Comparison of ENCODE assay signal across 17 cellular contexts in genomic region chr9:128718047-128718446, GRCh38. TPM values are rescaled to one million over a fixed set of nuclear protein-coding genes. Genes with fewer than 3 reads are reported as not detected.
A peak's percentile ranks its signal among the peaks of the same experiment; 100 is the strongest.
DNase-seq lines count a peak whose midpoint lies in the region; ATAC-seq, FAIRE-seq and TF ChIP-seq lines count a peak whose summit lies in the region.
"Had no signal": no experiment of that assay in that cellular context is flagged by ENCODE, and none has a peak within 500 bp of the region (broad histone marks: within the 10 kb centered on the region; RNA-seq: fewer than 3 reads in every experiment).

No MANE protein-coding gene starts in this region.

- H2AFZ ChIP-seq in HepG2 (ENCODE audit: low read length) (no peak overlapping the region), PC-3 (ENCODE audit: low read length) (no peak overlapping the region)

- H3K4me2 ChIP-seq in HepG2 (ENCODE audit: low read depth, low read length) (no peak overlapping the region), PC-3 (ENCODE audit: low read length) (no peak overlapping the region)

- peaks cover 8% of the 10 kb centered on the region for H3K4me1 Mint-ChIP-seq in T-helper 17 cell

- TF ChIP-seq CTCF in right atrium auricular region (IDR thresholded peaks at IDR 0.05) (no peak), HepG2 (CRISPR knock-in tag; IDR thresholded peaks at IDR 0.05) (no peak), tibial nerve (IDR thresholded peaks at IDR 0.05) (no peak), PC-3 (conservative IDR thresholded peaks at IDR 0.05; ENCODE audit: low read depth, low read length) (no peak)

- no peak for FAIRE-seq in HepG2 (lab: Jason Lieb, UNC)
- FAIRE-seq: A204.1, H1 had no signal

- H3K27me3 ChIP-seq in right atrium auricular region (no peaks in the 10 kb centered on the region), HepG2 (ENCODE audit: control insufficient read depth in 1 of 2, insufficient read depth in 2 of 2, low read length in 2 of 2) (no peaks in the 10 kb centered on the region), tibial nerve (no peaks in the 10 kb centered on the region), PC-3 (ENCODE audit: low read length) (no peaks in the 10 kb centered on the region)

- WGBS in HepG2 (ENCODE audit: low lambda C conversion rate): 61% methylated on average over 8 of the region's 8 CpGs
- 87 to 90% methylated on average over 8 of the region's 8 CpGs for WGBS in tibial nerve, 2 donors

- no peaks in the 10 kb centered on the region for H3K27me3 Mint-ChIP-seq in T-helper 17 cell
- H3K27me3 Mint-ChIP-seq: B cell; CD8-positive, alpha-beta memory T cell had no signal

- intact Hi-C loops in left ventricle myocardium superior (cut with micrococcal nuclease) (no loop called here), HepG2 (cut with micrococcal nuclease; ENCODE audit: unreplicated experiment) (no loop called here), PC-3 (cut with micrococcal nuclease) (no loop called here)

- no peak for TF ChIP-seq RAD21 in HepG2 (CRISPR knock-in tag; IDR thresholded peaks at IDR 0.05)

- H3F3A ChIP-seq in PC-3 (ENCODE audit: low read length, unreplicated experiment): no peaks in the 10 kb centered on the region

- H3K9me2 ChIP-seq in PC-3 (replicated peaks; ENCODE audit: low read length): no peaks in the 10 kb centered on the region

- no peak for TF ChIP-seq POLR2A in HepG2 (IDR thresholded peaks at IDR 0.05; ENCODE audit: insufficient read depth in 1 of 2, low read depth in 2 of 2, low read length in 2 of 2)
- TF ChIP-seq POLR2A in tibial nerve (IDR thresholded peaks at IDR 0.05): no peak

- H3K4me1 ChIP-seq in right atrium auricular region (peaks cover 0 to 4% of the 10 kb centered on the region in 2 donors), HepG2 (ENCODE audit: insufficient read depth, low read length) (peaks cover 16% of the 10 kb centered on the region), tibial nerve (peaks cover 0 to 8% (median under 1%) of the 10 kb centered on the region in 4 donors), PC-3 (ENCODE audit: insufficient read depth, low read length) (no peaks in the 10 kb centered on the region)

- H3K36me3 Mint-ChIP-seq in T-helper 17 cell (ENCODE audit: low read depth): no peaks in the 10 kb centered on the region

- H3K4me3 Mint-ChIP-seq in T-helper 17 cell: peak overlapping the region; percentile 31
- H3K4me3 Mint-ChIP-seq: B cell; CD8-positive, alpha-beta memory T cell had no signal

- no peak for TF ChIP-seq EP300 in HepG2 (IDR thresholded peaks at IDR 0.05; ENCODE audit: low read depth in 2 of 2, low read length in 2 of 2)
- TF ChIP-seq EP300 in HepG2 (CRISPR knock-in tag; IDR thresholded peaks at IDR 0.05; ENCODE audit: borderline replicate concordance): no peak
- TF ChIP-seq EP300 in tibial nerve (IDR thresholded peaks at IDR 0.05): no peak

- H3K9ac ChIP-seq in HepG2 (ENCODE audit: insufficient read depth, low read depth, low read length) (no peak overlapping the region), PC-3 (ENCODE audit: low read length) (no peak overlapping the region)

- H3K9me3 ChIP-seq in right atrium auricular region (no peaks in the 10 kb centered on the region), T-helper 17 cell (ENCODE audit: control insufficient read depth, low read length, poor library complexity, severe bottlenecking) (no peaks in the 10 kb centered on the region), HepG2 (ENCODE audit: low read length) (no peaks in the 10 kb centered on the region), tibial nerve (no peaks in the 10 kb centered on the region), PC-3 (ENCODE audit: low read length) (no peaks in the 10 kb centered on the region)
- H3K9me3 ChIP-seq: Caco-2 had no signal

- in situ Hi-C loops in HepG2 (cut with HindIII; ENCODE audit: extremely low pct_ligation_motif_present, low pct_unique_long_range_greater_than_20kb): no loop called here

- POLR2A ChIA-PET in HepG2 (lab: Yijun Ruan, JAX): interaction anchor here (0.6 kb wide), 1 partner anchor 23 kb away, joined by 3 read pairs; no protein-coding TSS in a partner anchor
- POLR2A ChIA-PET in PC-3 (lab: Charles Lee; ENCODE audit: unreplicated experiment): no interaction called here

- H3K4me3 ChIP-seq in right atrium auricular region (no peak overlapping the region), HepG2 (replicated peaks in 1 of 3; ENCODE audit: insufficient read depth in 1 of 3, low read depth in 2 of 3, low read length in 3 of 3) (no peak overlapping the region), tibial nerve (no peak overlapping the region), PC-3 (ENCODE audit: low read length) (no peak overlapping the region)

- no peaks in the 10 kb centered on the region for H4K20me1 ChIP-seq in HepG2 (ENCODE audit: insufficient read depth, low read length)
- H4K20me1 ChIP-seq in PC-3 (ENCODE audit: low read length): no peaks in the 10 kb centered on the region

- BruUV-seq in HepG2 (replicated peaks; lab: Mats Ljungman, UMichigan): no TSS peak
- no TSS peak for BruUV-seq in PC-3 (replicated peaks; lab: Mats Ljungman, UMichigan)

- no peaks in the 10 kb centered on the region for H3K79me2 ChIP-seq in HepG2 (ENCODE audit: insufficient read depth, low read length)
- H3K79me2 ChIP-seq in PC-3 (ENCODE audit: low read length): no peaks in the 10 kb centered on the region

- DNase-seq in left ventricle myocardium superior (peak; percentile 10), right atrium auricular region (ENCODE audit: low spot score) (no peak), T-helper 17 cell (no peak), HepG2 (ENCODE audit: low spot score) (no peak), tibial nerve (ENCODE audit: low spot score in 2 of 2) (no peak), UCSD-AML1 (lab: John Stamatoyannopoulos, UW; ENCODE audit: unreplicated experiment) (no peak), PC-3 (no peak)
- DNase-seq: CD8-positive, alpha-beta memory T cell; DND-41; GDM1; HCEC 1CT; IMR-90 had no signal

- ATAC-seq in left ventricle myocardium superior (no peak), T-helper 17 cell (no peak), HepG2 (no peak; the same call in 2 of the 3 replicates), PC-3 (no peak)

- no peak overlapping the region for H3K27ac Mint-ChIP-seq in T-helper 17 cell
- H3K27ac Mint-ChIP-seq: B cell; CD8-positive, alpha-beta memory T cell had no signal

- CTCF ChIA-PET in HepG2 (lab: Yijun Ruan, JAX; ENCODE audit: low intra/inter-chr PET ratio, low total read pairs): no interaction called here
- CTCF ChIA-PET in PC-3 (lab: Charles Lee): no interaction called here

- H3K27ac ChIP-seq in right atrium auricular region (no peak overlapping the region), HepG2 (ENCODE audit: extremely low read length, insufficient read depth, low read length) (peak overlapping the region; percentile 38), tibial nerve (no peak overlapping the region), PC-3 (ENCODE audit: low read length) (no peak overlapping the region)
- H3K27ac ChIP-seq: C4-2B had no signal

- no peaks in the 10 kb centered on the region for H3K36me3 ChIP-seq in right atrium auricular region
- peaks cover 7 to 19% of the 10 kb centered on the region in 2 experiments; a peak in 3 of 5 replicates for H3K36me3 ChIP-seq in HepG2 (replicated peaks in 1 of 2; ENCODE audit: control insufficient read depth in 1 of 2, insufficient read depth in 2 of 2, low read length in 2 of 2)
- H3K36me3 ChIP-seq in tibial nerve: peaks cover 0 to 56% (median 0%) of the 10 kb centered on the region in 3 donors
- no peaks in the 10 kb centered on the region for H3K36me3 ChIP-seq in PC-3 (ENCODE audit: low read depth, low read length)

RNA-seq across cellular contexts. Expression of gene ZDHHC12, which starts 5.9 kb away (rescaled TPM):
- 5.7 TPM for total RNA-seq in left ventricle myocardium superior
- 10 to 100 TPM; 22.8 to 24.4 TPM for total RNA-seq in right atrium auricular region
- total RNA-seq in T-helper 17 cell: 10 to 100 TPM; 23.5 to 26.9 TPM
- 18.3 and 28.0 TPM in 2 replicates for total RNA-seq in HepG2 (2016; rRNA removed; fragmentation: Illumina TruSeq; extraction: Trizol)
- 51.5 and 53.9 TPM in 2 replicates for total RNA-seq in HepG2 (2016; cell fraction: cytosol; rRNA removed; fragmentation: Illumina TruSeq; extraction: Trizol; ENCODE audit: low read depth)
- total RNA-seq in HepG2 (2016; cell fraction: insoluble cytoplasmic fraction; rRNA removed; fragmentation: Illumina TruSeq; extraction: Trizol): 16.7 and 27.4 TPM in 2 replicates
- total RNA-seq in HepG2 (2016; cell fraction: membrane; rRNA removed; fragmentation: Illumina TruSeq; extraction: Trizol): 51.9 and 59.6 TPM in 2 replicates
- total RNA-seq in HepG2 (2016; cell fraction: nucleus; rRNA removed; fragmentation: Illumina TruSeq; extraction: Trizol): 16.4 and 20.2 TPM in 2 replicates
- polyA plus RNA-seq in HepG2 (2011; rRNA removed): 25.4 and 29.8 TPM in 2 replicates
- polyA plus RNA-seq in HepG2 (2011; cell fraction: cytosol; rRNA removed): 15.9 and 40.6 TPM in 2 replicates
- polyA plus RNA-seq in HepG2 (2011; cell fraction: nucleus; rRNA removed): 29.4 and 31.6 TPM in 2 replicates
- polyA plus RNA-seq in HepG2 (2012): 11.6 and 12.2 TPM in 2 replicates
- 84.8 and 87.3 TPM in 2 replicates for polyA plus RNA-seq in HepG2 (2016; cell fraction: cytosol; fragmentation: Illumina TruSeq; extraction: Trizol; ENCODE audit: low read depth)
- 22.5 and 29.9 TPM in 2 replicates for polyA plus RNA-seq in HepG2 (2016; cell fraction: insoluble cytoplasmic fraction; fragmentation: Illumina TruSeq; extraction: Trizol; ENCODE audit: low read depth)
- 72.3 and 73.2 TPM in 2 replicates for polyA plus RNA-seq in HepG2 (2016; cell fraction: membrane; fragmentation: Illumina TruSeq; extraction: Trizol; ENCODE audit: low read depth)
- polyA plus RNA-seq in HepG2 (2016; cell fraction: nucleus; fragmentation: Illumina TruSeq; extraction: Trizol; ENCODE audit: insufficient read depth, low read depth): 36.7 and 39.0 TPM in 2 replicates
- polyA minus RNA-seq in HepG2 (2011; rRNA and poly(A)+ RNA removed; ENCODE audit: low replicate concordance): 29.6 and 45.3 TPM in 2 replicates
- 11.2 and 11.3 TPM in 2 replicates for polyA minus RNA-seq in HepG2 (2011; cell fraction: cytosol; rRNA and poly(A)+ RNA removed)
- 6.6 and 8.6 TPM in 2 replicates for polyA minus RNA-seq in HepG2 (2011; cell fraction: nucleus; rRNA and poly(A)+ RNA removed)
- 10 to 100 TPM; 13.2 to 34.1 (median 25.3) TPM for total RNA-seq in tibial nerve
- 82.4 and 86.1 TPM in 2 replicates for total RNA-seq in PC-3 (2014; rRNA removed)

RNA-seq across cellular contexts. Expression of gene PKN3, which starts 15.7 kb away (rescaled TPM):
- total RNA-seq in left ventricle myocardium superior (5.9 TPM), right atrium auricular region (1 to 10 TPM; 4.5 to 8.6 TPM), T-helper 17 cell (1 to 10 TPM in 1 of 2 donors, under 1 TPM in 1; 0.96 to 2.0 TPM), HepG2 (2016; rRNA removed; fragmentation: Illumina TruSeq; extraction: Trizol) (8.3 and 13.2 TPM in 2 replicates), tibial nerve (10 to 100 TPM in 2 of 4 donors, 1 to 10 TPM in 2; 6.6 to 17.1 (median 8.9) TPM), PC-3 (2014; rRNA removed) (7.8 and 9.4 TPM in 2 replicates)
- total RNA-seq in HepG2 (2016; cell fraction: cytosol; rRNA removed; fragmentation: Illumina TruSeq; extraction: Trizol; ENCODE audit: low read depth): 3.5 and 3.9 TPM in 2 replicates
- total RNA-seq in HepG2 (2016; cell fraction: insoluble cytoplasmic fraction; rRNA removed; fragmentation: Illumina TruSeq; extraction: Trizol): 7.5 and 13.4 TPM in 2 replicates
- total RNA-seq in HepG2 (2016; cell fraction: membrane; rRNA removed; fragmentation: Illumina TruSeq; extraction: Trizol): 7.9 and 8.7 TPM in 2 replicates
- total RNA-seq in HepG2 (2016; cell fraction: nucleus; rRNA removed; fragmentation: Illumina TruSeq; extraction: Trizol): 9.4 and 10.2 TPM in 2 replicates
- polyA plus RNA-seq in HepG2 (2011; rRNA removed): 9.2 and 10.5 TPM in 2 replicates
- polyA plus RNA-seq in HepG2 (2011; cell fraction: cytosol; rRNA removed): 7.2 and 10.2 TPM in 2 replicates
- 27.1 and 49.1 TPM in 2 replicates for polyA plus RNA-seq in HepG2 (2011; cell fraction: nucleus; rRNA removed)
- 5.4 and 6.9 TPM in 2 replicates for polyA plus RNA-seq in HepG2 (2012)
- 3.8 and 4.1 TPM in 2 replicates for polyA plus RNA-seq in HepG2 (2016; cell fraction: cytosol; fragmentation: Illumina TruSeq; extraction: Trizol; ENCODE audit: low read depth)
- 13.4 and 15.9 TPM in 2 replicates for polyA plus RNA-seq in HepG2 (2016; cell fraction: insoluble cytoplasmic fraction; fragmentation: Illumina TruSeq; extraction: Trizol; ENCODE audit: low read depth)
- polyA plus RNA-seq in HepG2 (2016; cell fraction: membrane; fragmentation: Illumina TruSeq; extraction: Trizol; ENCODE audit: low read depth): 6.4 and 7.7 TPM in 2 replicates
- 38.0 and 40.4 TPM in 2 replicates for polyA plus RNA-seq in HepG2 (2016; cell fraction: nucleus; fragmentation: Illumina TruSeq; extraction: Trizol; ENCODE audit: insufficient read depth, low read depth)
- polyA minus RNA-seq in HepG2 (2011; rRNA and poly(A)+ RNA removed; ENCODE audit: low replicate concordance): 23.6 and 48.2 TPM in 2 replicates
- polyA minus RNA-seq in HepG2 (2011; cell fraction: cytosol; rRNA and poly(A)+ RNA removed): 6.9 and 13.8 TPM in 2 replicates
- polyA minus RNA-seq in HepG2 (2011; cell fraction: nucleus; rRNA and poly(A)+ RNA removed): 4.0 and 6.2 TPM in 2 replicates

RNA-seq across cellular contexts. Expression of gene SET, which starts 29.0 kb away (rescaled TPM):
- 201 TPM for total RNA-seq in left ventricle myocardium superior
- 100 to 1,000 TPM; 104 to 125 TPM for total RNA-seq in right atrium auricular region
- 100 to 1,000 TPM; 223 to 231 TPM for total RNA-seq in T-helper 17 cell
- 611 and 724 TPM in 2 replicates for total RNA-seq in HepG2 (2016; rRNA removed; fragmentation: Illumina TruSeq; extraction: Trizol)
- 134 and 142 TPM in 2 replicates for total RNA-seq in HepG2 (2016; cell fraction: cytosol; rRNA removed; fragmentation: Illumina TruSeq; extraction: Trizol; ENCODE audit: low read depth)
- 623 and 704 TPM in 2 replicates for total RNA-seq in HepG2 (2016; cell fraction: insoluble cytoplasmic fraction; rRNA removed; fragmentation: Illumina TruSeq; extraction: Trizol)
- total RNA-seq in HepG2 (2016; cell fraction: membrane; rRNA removed; fragmentation: Illumina TruSeq; extraction: Trizol): 360 and 385 TPM in 2 replicates
- 226 and 251 TPM in 2 replicates for total RNA-seq in HepG2 (2016; cell fraction: nucleus; rRNA removed; fragmentation: Illumina TruSeq; extraction: Trizol)
- polyA plus RNA-seq in HepG2 (2011; rRNA removed): 72.8 and 94.2 TPM in 2 replicates
- 44.1 and 56.3 TPM in 2 replicates for polyA plus RNA-seq in HepG2 (2011; cell fraction: cytosol; rRNA removed)
- 48.5 and 49.6 TPM in 2 replicates for polyA plus RNA-seq in HepG2 (2011; cell fraction: nucleus; rRNA removed)
- 275 and 331 TPM in 2 replicates for polyA plus RNA-seq in HepG2 (2012)
- 120 and 147 TPM in 2 replicates for polyA plus RNA-seq in HepG2 (2016; cell fraction: cytosol; fragmentation: Illumina TruSeq; extraction: Trizol; ENCODE audit: low read depth)
- 668 and 723 TPM in 2 replicates for polyA plus RNA-seq in HepG2 (2016; cell fraction: insoluble cytoplasmic fraction; fragmentation: Illumina TruSeq; extraction: Trizol; ENCODE audit: low read depth)
- 247 and 252 TPM in 2 replicates for polyA plus RNA-seq in HepG2 (2016; cell fraction: membrane; fragmentation: Illumina TruSeq; extraction: Trizol; ENCODE audit: low read depth)
- polyA plus RNA-seq in HepG2 (2016; cell fraction: nucleus; fragmentation: Illumina TruSeq; extraction: Trizol; ENCODE audit: insufficient read depth, low read depth): 360 TPM in 2 replicates
- 44.1 and 254 TPM in 2 replicates for polyA minus RNA-seq in HepG2 (2011; rRNA and poly(A)+ RNA removed; ENCODE audit: low replicate concordance)
- polyA minus RNA-seq in HepG2 (2011; cell fraction: cytosol; rRNA and poly(A)+ RNA removed): 141 and 156 TPM in 2 replicates
- 82.4 and 87.9 TPM in 2 replicates for polyA minus RNA-seq in HepG2 (2011; cell fraction: nucleus; rRNA and poly(A)+ RNA removed)
- 100 to 1,000 TPM; 143 to 156 (median 145) TPM for total RNA-seq in tibial nerve
- 647 and 709 TPM in 2 replicates for total RNA-seq in PC-3 (2014; rRNA removed)

RNA-seq across cellular contexts. Expression of gene ZER1, which starts 53.7 kb away (rescaled TPM):
- total RNA-seq in left ventricle myocardium superior: 58.5 TPM
- 10 to 100 TPM; 61.6 to 72.6 TPM for total RNA-seq in right atrium auricular region
- total RNA-seq in T-helper 17 cell: 10 to 100 TPM; 29.4 to 30.0 TPM
- total RNA-seq in HepG2 (2016; rRNA removed; fragmentation: Illumina TruSeq; extraction: Trizol): 7.7 and 9.1 TPM in 2 replicates
- 3.8 TPM in 2 replicates for total RNA-seq in HepG2 (2016; cell fraction: cytosol; rRNA removed; fragmentation: Illumina TruSeq; extraction: Trizol; ENCODE audit: low read depth)
- total RNA-seq in HepG2 (2016; cell fraction: insoluble cytoplasmic fraction; rRNA removed; fragmentation: Illumina TruSeq; extraction: Trizol): 7.2 and 8.2 TPM in 2 replicates
- total RNA-seq in HepG2 (2016; cell fraction: membrane; rRNA removed; fragmentation: Illumina TruSeq; extraction: Trizol): 8.5 and 8.7 TPM in 2 replicates
- 5.5 and 5.8 TPM in 2 replicates for total RNA-seq in HepG2 (2016; cell fraction: nucleus; rRNA removed; fragmentation: Illumina TruSeq; extraction: Trizol)
- polyA plus RNA-seq in HepG2 (2011; rRNA removed): 40.0 and 43.9 TPM in 2 replicates
- polyA plus RNA-seq in HepG2 (2011; cell fraction: cytosol; rRNA removed): 20.7 and 30.4 TPM in 2 replicates
- 40.7 and 47.4 TPM in 2 replicates for polyA plus RNA-seq in HepG2 (2011; cell fraction: nucleus; rRNA removed)
- polyA plus RNA-seq in HepG2 (2012): 12.9 and 16.4 TPM in 2 replicates
- polyA plus RNA-seq in HepG2 (2016; cell fraction: cytosol; fragmentation: Illumina TruSeq; extraction: Trizol; ENCODE audit: low read depth): 2.2 and 3.0 TPM in 2 replicates
- polyA plus RNA-seq in HepG2 (2016; cell fraction: insoluble cytoplasmic fraction; fragmentation: Illumina TruSeq; extraction: Trizol; ENCODE audit: low read depth): 7.0 and 8.8 TPM in 2 replicates
- polyA plus RNA-seq in HepG2 (2016; cell fraction: membrane; fragmentation: Illumina TruSeq; extraction: Trizol; ENCODE audit: low read depth): 5.5 and 6.2 TPM in 2 replicates
- polyA plus RNA-seq in HepG2 (2016; cell fraction: nucleus; fragmentation: Illumina TruSeq; extraction: Trizol; ENCODE audit: insufficient read depth, low read depth): 7.5 and 8.6 TPM in 2 replicates
- 73.9 and 109 TPM in 2 replicates for polyA minus RNA-seq in HepG2 (2011; rRNA and poly(A)+ RNA removed; ENCODE audit: low replicate concordance)
- polyA minus RNA-seq in HepG2 (2011; cell fraction: cytosol; rRNA and poly(A)+ RNA removed): 18.8 and 24.2 TPM in 2 replicates
- polyA minus RNA-seq in HepG2 (2011; cell fraction: nucleus; rRNA and poly(A)+ RNA removed): 12.8 and 14.9 TPM in 2 replicates
- 10 to 100 TPM; 45.8 to 68.6 (median 61.3) TPM for total RNA-seq in tibial nerve
- total RNA-seq in PC-3 (2014; rRNA removed): 14.8 and 20.6 TPM in 2 replicates
